Comparison of ENCODE assay signal across 1 cellular context in the genomic region with DNA sequence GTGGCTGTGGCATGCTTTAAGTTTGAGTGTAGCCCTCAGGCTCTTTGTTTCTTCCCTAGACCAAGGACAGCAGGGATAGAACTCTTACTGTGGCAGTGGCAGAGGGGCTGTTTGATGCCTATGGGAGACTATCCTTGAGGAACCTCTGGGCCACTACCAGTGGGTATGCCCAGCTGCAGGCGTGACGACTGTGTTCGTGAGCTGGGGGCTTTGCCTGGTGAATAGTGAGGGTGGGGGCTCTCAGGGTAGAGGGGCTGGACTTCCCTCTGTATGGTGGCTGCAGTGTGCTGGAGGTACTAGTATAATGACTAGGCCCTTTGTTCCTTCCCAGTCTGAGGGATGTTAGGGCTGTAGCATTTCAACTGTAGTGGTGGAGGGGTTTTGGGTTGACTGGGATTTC.
TF ChIP-seq lines count a peak whose summit lies in the region.

No MANE protein-coding gene starts in this region.

TF ChIP-seq in H1, 55 proteins besides CTCF, POLR2A, EP300 and RAD21:
- TF ChIP-seq POLR2AphosphoS5 (IDR thresholded peaks at IDR 0.05; ENCODE audit: low read depth, low read length) (no peak), NANOG (IDR thresholded peaks at IDR 0.05; ENCODE audit: insufficient read depth, low read depth, low read length, poor library complexity, severe bottlenecking) (no peak), EZH2 (IDR thresholded peaks at IDR 0.05; ENCODE audit: low read depth, low read length, severe bottlenecking) (no peak), PHF8 (conservative IDR thresholded peaks at IDR 0.05; ENCODE audit: low read depth, low read length) (no peak), CEBPB (IDR thresholded peaks at IDR 0.05; ENCODE audit: low read depth, low read length) (no peak), SP4 (IDR thresholded peaks at IDR 0.05; ENCODE audit: low read length) (no peak), CHD2 (IDR thresholded peaks at IDR 0.05; ENCODE audit: low read length) (no peak), JUN (IDR thresholded peaks at IDR 0.05; ENCODE audit: low read depth, low read length) (no peak), ASH2L (IDR thresholded peaks at IDR 0.05; ENCODE audit: low read length) (no peak), ZNF274 (IDR thresholded peaks at IDR 0.05; ENCODE audit: borderline replicate concordance, extremely low read depth, low read length) (no peak), BCL11A (IDR thresholded peaks at IDR 0.05; ENCODE audit: low read depth in 2 of 2, low read length in 2 of 2) (no peak), JUND (IDR thresholded peaks at IDR 0.05; ENCODE audit: low read length) (no peak), TCF12 (IDR thresholded peaks at IDR 0.05; ENCODE audit: low read depth, low read length) (no peak), POU5F1 (IDR thresholded peaks at IDR 0.05; ENCODE audit: low read depth, low read length) (no peak), CBX5 (IDR thresholded peaks at IDR 0.05; ENCODE audit: low read depth, low read length) (no peak), MAFK (IDR thresholded peaks at IDR 0.05; ENCODE audit: low read depth, low read length) (no peak)
- TF ChIP-seq, protein P1, sequence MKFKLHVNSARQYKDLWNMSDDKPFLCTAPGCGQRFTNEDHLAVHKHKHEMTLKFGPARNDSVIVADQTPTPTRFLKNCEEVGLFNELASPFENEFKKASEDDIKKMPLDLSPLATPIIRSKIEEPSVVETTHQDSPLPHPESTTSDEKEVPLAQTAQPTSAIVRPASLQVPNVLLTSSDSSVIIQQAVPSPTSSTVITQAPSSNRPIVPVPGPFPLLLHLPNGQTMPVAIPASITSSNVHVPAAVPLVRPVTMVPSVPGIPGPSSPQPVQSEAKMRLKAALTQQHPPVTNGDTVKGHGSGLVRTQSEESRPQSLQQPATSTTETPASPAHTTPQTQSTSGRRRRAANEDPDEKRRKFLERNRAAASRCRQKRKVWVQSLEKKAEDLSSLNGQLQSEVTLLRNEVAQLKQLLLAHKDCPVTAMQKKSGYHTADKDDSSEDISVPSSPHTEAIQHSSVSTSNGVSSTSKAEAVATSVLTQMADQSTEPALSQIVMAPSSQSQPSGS (IDR thresholded peaks at IDR 0.05; ENCODE audit: low read length): no peak
